Comparison of ENCODE assay signal across 9 cellular contexts in genomic region chr6:134240664-134241431, GRCh38.
DNase-seq lines count a peak whose midpoint lies in the region; ATAC-seq and TF ChIP-seq lines count a peak whose summit lies in the region.
"Had no signal": no experiment of that assay in that cellular context is flagged by ENCODE, and none has a peak within 500 bp of the region (broad histone marks: within the 10 kb centered on the region; RNA-seq: fewer than 3 reads in every experiment).

No MANE protein-coding gene starts in this region.

- H3K9me3 ChIP-seq in OCI-LY7 (ENCODE audit: low read length) (no peaks in the 10 kb centered on the region), left lung (no peaks in the 10 kb centered on the region), osteoblast (ENCODE audit: low read depth, low read length) (no peaks in the 10 kb centered on the region)
- H3K9me3 ChIP-seq: pancreas had no signal

- CTCF ChIA-PET in OCI-LY7 (lab: Charles Lee; ENCODE audit: unreplicated experiment): no interaction called here

- H3K36me3 Mint-ChIP-seq in activated T-cell treated with anti-CD3 and anti-CD28 coated beads, Interleukin-2, amount 50 U/mL, for 72 hours (ENCODE audit: insufficient read depth in 2 of 2): peaks cover 2% of the 10 kb centered on the region in 2 donors
- H3K36me3 Mint-ChIP-seq in stimulated activated memory B cell treated with anti-CD40 and anti-IgM and Interleukin-4, amounts not matched to agents 10 μg/mL and 1 μg/mL and 100 μg/mL, for 72 hours: peaks cover 5% of the 10 kb centered on the region
- no peaks in the 10 kb centered on the region for H3K36me3 Mint-ChIP-seq in nephron progenitor cell (ENCODE audit: low read depth)

- H3K79me2 ChIP-seq in OCI-LY7 (ENCODE audit: insufficient read depth, low read depth, low read length) (no peaks in the 10 kb centered on the region), osteoblast (ENCODE audit: insufficient read depth, low read length) (no peaks in the 10 kb centered on the region)

- no peaks in the 10 kb centered on the region for H3K27me3 Mint-ChIP-seq in activated T-cell treated with anti-CD3 and anti-CD28 coated beads, Interleukin-2, amount 50 U/mL, for 72 hours (ENCODE audit: low read depth)
- H3K27me3 Mint-ChIP-seq in stimulated activated memory B cell treated with anti-CD40 and anti-IgM and Interleukin-4, amounts not matched to agents 10 μg/mL and 1 μg/mL and 100 μg/mL, for 72 hours: no peaks in the 10 kb centered on the region
- peaks cover 3% of the 10 kb centered on the region for H3K27me3 Mint-ChIP-seq in nephron progenitor cell (ENCODE audit: low read depth, poor library complexity)

- no TSS peak for BruUV-seq in OCI-LY7 (replicated peaks; lab: Mats Ljungman, UMichigan)

- ATAC-seq in activated T-cell treated with anti-CD3 and anti-CD28 coated beads, Interleukin-2, amount 50 U/mL, for 72 hours (replicated peaks in 1 of 2): peak; percentile 77 to 78
- ATAC-seq in left lung (peak; percentile 67), GM19328 (IDR thresholded peaks at IDR 0.05; ENCODE audit: unreplicated experiment) (no peak), HG02938 (IDR thresholded peaks at IDR 0.05; ENCODE audit: unreplicated experiment) (no peak)
- peak; percentile 75 for ATAC-seq in stimulated activated memory B cell treated with anti-CD40 and anti-IgM and Interleukin-4, amounts not matched to agents 10 μg/mL and 1 μg/mL and 100 μg/mL, for 72 hours

- intact Hi-C loops in OCI-LY7 (cut with micrococcal nuclease; ENCODE audit: unreplicated experiment) (loop anchor here (10.0 kb wide), 1 partner anchor 634 kb away; no protein-coding TSS in a partner anchor), left lung (cut with DNase I) (no loop called here)

- peak overlapping the region; percentile 19; the same call in 1 of the 2 replicates for H3K4me2 ChIP-seq in OCI-LY7 (ENCODE audit: low read length)
- no peak overlapping the region for H3K4me2 ChIP-seq in osteoblast (ENCODE audit: insufficient read depth, low read length)

- H3K27ac ChIP-seq in OCI-LY7 (ENCODE audit: low read depth, low read length, poor library complexity, severe bottlenecking) (no peak overlapping the region), left lung (peak overlapping the region in 1 of 2 donors; percentile 68), osteoblast (ENCODE audit: low read depth, low read length) (no peak overlapping the region)

- H3K4me3 ChIP-seq in OCI-LY7 (ENCODE audit: low read depth, low read length, poor library complexity, severe bottlenecking) (no peak overlapping the region), left lung (no peak overlapping the region), osteoblast (ENCODE audit: insufficient read depth, low read length) (no peak overlapping the region)
- H3K4me3 ChIP-seq: pancreas had no signal

- POLR2A ChIA-PET in OCI-LY7 (lab: Charles Lee): interaction anchor here (0.7 to 2.3 kb wide), 6 partner anchors 8 to 965 kb away, joined by 3 to 18 read pairs (median 4); no protein-coding TSS in a partner anchor

- H3K4me3 Mint-ChIP-seq in activated T-cell treated with anti-CD3 and anti-CD28 coated beads, Interleukin-2, amount 50 U/mL, for 72 hours: peak overlapping the region; percentile 67 to 91
- no peak overlapping the region for H3K4me3 Mint-ChIP-seq in stimulated activated memory B cell treated with anti-CD40 and anti-IgM and Interleukin-4, amounts not matched to agents 10 μg/mL and 1 μg/mL and 100 μg/mL, for 72 hours
- H3K4me3 Mint-ChIP-seq in nephron progenitor cell: no peak overlapping the region

- H3K36me3 ChIP-seq in OCI-LY7 (ENCODE audit: insufficient read depth, low read length): no peaks in the 10 kb centered on the region
- H3K36me3 ChIP-seq in left lung: no peaks in the 10 kb centered on the region
- H3K36me3 ChIP-seq in osteoblast (ENCODE audit: insufficient read depth, low read length): no peaks in the 10 kb centered on the region
- H3K36me3 ChIP-seq: pancreas had no signal

- peaks cover 53% of the 10 kb centered on the region for H3K4me1 Mint-ChIP-seq in activated T-cell treated with anti-CD3 and anti-CD28 coated beads, Interleukin-2, amount 50 U/mL, for 72 hours (ENCODE audit: low read depth)
- H3K4me1 Mint-ChIP-seq in stimulated activated memory B cell treated with anti-CD40 and anti-IgM and Interleukin-4, amounts not matched to agents 10 μg/mL and 1 μg/mL and 100 μg/mL, for 72 hours: peaks cover 37% of the 10 kb centered on the region
- H3K4me1 Mint-ChIP-seq in nephron progenitor cell: no peaks in the 10 kb centered on the region

- DNase-seq in OCI-LY7 (ENCODE audit: low spot score) (peak; percentile 34), left lung (peak; percentile 84 to 89), nephron progenitor cell (no peak), osteoblast (ENCODE audit: insufficient read length, low spot score, missing footprints) (no peak)
- peak; percentile 77 for DNase-seq in activated T-cell treated with anti-CD3 and anti-CD28 coated beads, Interleukin-2, amount 50 U/mL, for 72 hours

- TF ChIP-seq CTCF in OCI-LY7 (conservative IDR thresholded peaks at IDR 0.05; ENCODE audit: low read length): no peak
- no peak for TF ChIP-seq CTCF in left lung (IDR thresholded peaks at IDR 0.05)
- no peak for TF ChIP-seq CTCF in nephron progenitor cell (IDR thresholded peaks at IDR 0.05)
- TF ChIP-seq CTCF in osteoblast (IDR thresholded peaks at IDR 0.05; ENCODE audit: extremely low read depth, low read depth, low read length): no peak

- no peaks in the 10 kb centered on the region for H3K9me2 ChIP-seq in OCI-LY7 (ENCODE audit: insufficient read depth, low read length)

- H3K27me3 ChIP-seq in left lung (no peaks in the 10 kb centered on the region), osteoblast (ENCODE audit: insufficient read depth, low read length) (no peaks in the 10 kb centered on the region)
- H3K27me3 ChIP-seq: pancreas had no signal

- H3K4me1 ChIP-seq in OCI-LY7 (ENCODE audit: insufficient read depth, low read length, poor library complexity, severe bottlenecking) (peaks cover 36% of the 10 kb centered on the region), left lung (peaks cover 0 to 41% of the 10 kb centered on the region in 2 donors), osteoblast (ENCODE audit: insufficient read depth, low read length) (peaks cover 5% of the 10 kb centered on the region)

- H3K27ac Mint-ChIP-seq in activated T-cell treated with anti-CD3 and anti-CD28 coated beads, Interleukin-2, amount 50 U/mL, for 72 hours: peak overlapping the region; percentile 96
- peak overlapping the region; percentile 46 for H3K27ac Mint-ChIP-seq in stimulated activated memory B cell treated with anti-CD40 and anti-IgM and Interleukin-4, amounts not matched to agents 10 μg/mL and 1 μg/mL and 100 μg/mL, for 72 hours
- no peak overlapping the region for H3K27ac Mint-ChIP-seq in nephron progenitor cell

- H2AFZ ChIP-seq in OCI-LY7 (ENCODE audit: low read length) (peak overlapping the region; percentile 67; the same call in 1 of the 2 replicates), osteoblast (ENCODE audit: low read length) (no peak overlapping the region)

- H4K20me1 ChIP-seq in OCI-LY7 (ENCODE audit: insufficient read depth, low read length) (no peaks in the 10 kb centered on the region), osteoblast (ENCODE audit: insufficient read depth, low read length) (no peaks in the 10 kb centered on the region)

- H3K9me3 Mint-ChIP-seq in activated T-cell treated with anti-CD3 and anti-CD28 coated beads, Interleukin-2, amount 50 U/mL, for 72 hours: peaks cover 2 to 3% of the 10 kb centered on the region in 2 donors
- H3K9me3 Mint-ChIP-seq in stimulated activated memory B cell treated with anti-CD40 and anti-IgM and Interleukin-4, amounts not matched to agents 10 μg/mL and 1 μg/mL and 100 μg/mL, for 72 hours: peaks cover 3% of the 10 kb centered on the region
- H3K9me3 Mint-ChIP-seq in nephron progenitor cell: peaks cover 4% of the 10 kb centered on the region

Comparison
In these comparisons a context has a peak if more than half of its experiments do, and no peak if none do; other contexts are left out.
1. DNase-seq: peak in OCI-LY7 (single experiment), activated T-cell treated with anti-CD3 and anti-CD28 coated beads, Interleukin-2, amount 50 U/mL, for 72 hours (2 of 2) and left lung (2 of 2); none in nephron progenitor cell (single experiment) and osteoblast (single experiment).
2. ATAC-seq: peak in activated T-cell treated with anti-CD3 and anti-CD28 coated beads, Interleukin-2, amount 50 U/mL, for 72 hours (2 of 2), left lung (single experiment) and stimulated activated memory B cell treated with anti-CD40 and anti-IgM and Interleukin-4, amounts not matched to agents 10 μg/mL and 1 μg/mL and 100 μg/mL, for 72 hours (single experiment); none in GM19328 (single experiment) and HG02938 (single experiment).
3. H3K4me3 Mint-ChIP-seq: peak in activated T-cell treated with anti-CD3 and anti-CD28 coated beads, Interleukin-2, amount 50 U/mL, for 72 hours (2 of 2); none in stimulated activated memory B cell treated with anti-CD40 and anti-IgM and Interleukin-4, amounts not matched to agents 10 μg/mL and 1 μg/mL and 100 μg/mL, for 72 hours (single experiment) and nephron progenitor cell (single experiment).